ENCODE assay signal across 36 cellular contexts in the genomic region with DNA sequence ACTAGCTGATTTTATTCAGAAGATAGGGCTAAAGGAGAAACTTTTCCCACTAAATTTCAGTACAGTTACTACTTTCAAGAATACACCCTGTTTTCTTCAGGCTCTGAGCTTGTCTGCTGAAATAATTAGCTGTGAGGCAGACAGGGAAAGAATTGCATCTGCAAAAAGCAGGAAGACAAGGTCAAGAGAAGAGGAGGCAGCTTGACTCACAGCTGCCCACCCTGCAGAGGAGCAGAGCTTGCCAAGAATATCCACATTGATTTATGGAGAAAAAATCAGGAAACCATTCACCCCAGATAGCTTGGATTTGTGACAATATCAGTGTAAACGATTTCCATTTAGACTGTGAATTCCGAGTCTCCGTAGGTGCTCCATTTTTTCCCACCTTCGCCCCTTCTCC. TPM values are rescaled to one million over a fixed set of nuclear protein-coding genes. Genes with fewer than 3 reads are reported as not detected.
DNase-seq lines count a peak whose midpoint lies in the region; ATAC-seq, FAIRE-seq and TF ChIP-seq lines count a peak whose summit lies in the region.
"Had no signal": no experiment of that assay in that cellular context is flagged by ENCODE, and none has a peak within 500 bp of the region (broad histone marks: within the 10 kb centered on the region; RNA-seq: fewer than 3 reads in every experiment).

No MANE protein-coding gene starts in this region.

- POLR2A ChIA-PET in HepG2 (lab: Yijun Ruan, JAX) = interaction anchor here (1.1 kb wide), 2 partner anchors 120 to 160 kb away, joined by 4 to 5 read pairs; no protein-coding TSS in a partner anchor

- no peak for TF ChIP-seq EP300 in HepG2 (IDR thresholded peaks at IDR 0.05; ENCODE audit: low read depth in 2 of 2, low read length in 2 of 2)
- no peak for TF ChIP-seq EP300 in HepG2 (CRISPR knock-in tag; IDR thresholded peaks at IDR 0.05; ENCODE audit: borderline replicate concordance)

- H3K27me3 Mint-ChIP-seq in astrocyte (ENCODE audit: low read depth, unreplicated experiment) (no peaks in the 10 kb centered on the region), mesothelial cell of epicardium (ENCODE audit: low read depth) (no peaks in the 10 kb centered on the region)
- H3K27me3 Mint-ChIP-seq: activated naive CD8-positive, alpha-beta T cell treated with anti-CD3 and anti-CD28 coated beads, Interleukin-2, amount 50 U/mL, for 24 hours; CD8-positive, alpha-beta memory T cell had no signal

- H2AFZ ChIP-seq in HepG2 (ENCODE audit: low read length) (no peak overlapping the region), astrocyte (ENCODE audit: low read depth, low read length) (no peak overlapping the region)

- WGBS in liver = 76% methylated on average over 4 of the region's 4 CpGs
- 90% methylated on average over 4 of the region's 4 CpGs for WGBS in HepG2 (ENCODE audit: low lambda C conversion rate)

- BruUV-seq in HepG2 (replicated peaks; lab: Mats Ljungman, UMichigan) = no TSS peak

- in situ Hi-C loops in HepG2 (cut with HindIII; ENCODE audit: extremely low pct_ligation_motif_present, low pct_unique_long_range_greater_than_20kb) = no loop called here

- no peaks in the 10 kb centered on the region for H3K9me3 ChIP-seq in liver (ENCODE audit: control insufficient read depth in 4 of 4, low read length in 3 of 4)
- no peaks in the 10 kb centered on the region for H3K9me3 ChIP-seq in HepG2 (ENCODE audit: low read length)
- H3K9me3 ChIP-seq in astrocyte (ENCODE audit: insufficient read depth, low read depth, low read length) = no peaks in the 10 kb centered on the region
- no peaks in the 10 kb centered on the region for H3K9me3 ChIP-seq in uterus
- H3K9me3 ChIP-seq: BE2C, esophagus squamous epithelium, heart right ventricle, MG63, psoas muscle, sigmoid colon, tibial nerve had no signal

- H3K36me3 ChIP-seq in liver (ENCODE audit: control insufficient read depth in 4 of 4, insufficient read depth in 3 of 4, low read depth in 1 of 4, low read length in 3 of 4) (peaks cover 1 to 8% (median 4%) of the 10 kb centered on the region in 4 donors), HepG2 (replicated peaks in 1 of 2; ENCODE audit: control insufficient read depth in 1 of 2, insufficient read depth in 2 of 2, low read length in 2 of 2) (peaks cover 0 to 1% of the 10 kb centered on the region in 2 experiments; a peak in 2 of 5 replicates), astrocyte (ENCODE audit: insufficient read depth, low read length) (peaks cover 12% of the 10 kb centered on the region), uterus (no peaks in the 10 kb centered on the region)
- H3K36me3 ChIP-seq: BE2C had no signal

- H3K36me3 Mint-ChIP-seq in astrocyte (ENCODE audit: low read depth, unreplicated experiment) (peaks cover 28% of the 10 kb centered on the region), mesothelial cell of epicardium (peaks cover 4% of the 10 kb centered on the region)

- no peak overlapping the region for H3K27ac Mint-ChIP-seq in astrocyte (ENCODE audit: unreplicated experiment)
- H3K27ac Mint-ChIP-seq in mesothelial cell of epicardium = peak overlapping the region; percentile 45
- H3K27ac Mint-ChIP-seq: activated naive CD8-positive, alpha-beta T cell treated with anti-CD3 and anti-CD28 coated beads, Interleukin-2, amount 50 U/mL, for 24 hours; T-helper 2 cell treated with Interferon-gamma antibody and Interleukin-4, amounts not matched to agents 5 μg/mL and 100 μg/mL, for 36 hours had no signal

- no peaks in the 10 kb centered on the region for H3K27me3 ChIP-seq in liver (ENCODE audit: control insufficient read depth in 4 of 4, insufficient read depth in 4 of 4, low read length in 3 of 4)
- H3K27me3 ChIP-seq in HepG2 (ENCODE audit: control insufficient read depth in 1 of 2, insufficient read depth in 2 of 2, low read length in 2 of 2) = no peaks in the 10 kb centered on the region
- H3K27me3 ChIP-seq in astrocyte (ENCODE audit: insufficient read depth, low read length) = no peaks in the 10 kb centered on the region
- no peaks in the 10 kb centered on the region for H3K27me3 ChIP-seq in uterus
- H3K27me3 ChIP-seq: BE2C, dorsolateral prefrontal cortex, esophagus squamous epithelium, heart right ventricle, MG63, sigmoid colon, tibial nerve had no signal

- no peak for TF ChIP-seq RAD21 in liver (IDR thresholded peaks at IDR 0.05)
- TF ChIP-seq RAD21 in HepG2 (CRISPR knock-in tag; IDR thresholded peaks at IDR 0.05) = no peak

- H3K9me3 Mint-ChIP-seq in astrocyte (ENCODE audit: unreplicated experiment) = no peaks in the 10 kb centered on the region
- H3K9me3 Mint-ChIP-seq in mesothelial cell of epicardium = no peaks in the 10 kb centered on the region
- H3K9me3 Mint-ChIP-seq: activated naive CD8-positive, alpha-beta T cell treated with anti-CD3 and anti-CD28 coated beads, Interleukin-2, amount 50 U/mL, for 24 hours; CD8-positive, alpha-beta memory T cell; T-helper 2 cell treated with Interferon-gamma antibody and Interleukin-4, amounts not matched to agents 5 μg/mL and 100 μg/mL, for 36 hours had no signal

- H3K9ac ChIP-seq in liver (ENCODE audit: low read depth in 1 of 2, low read length in 2 of 2) (no peak overlapping the region), HepG2 (ENCODE audit: insufficient read depth, low read depth, low read length) (no peak overlapping the region), astrocyte (ENCODE audit: low read length) (no peak overlapping the region)

- H4K20me1 ChIP-seq in HepG2 (ENCODE audit: insufficient read depth, low read length) = no peaks in the 10 kb centered on the region
- H4K20me1 ChIP-seq in astrocyte (ENCODE audit: insufficient read depth, low read length) = peaks cover 9% of the 10 kb centered on the region

- no peaks in the 10 kb centered on the region for H3K79me2 ChIP-seq in HepG2 (ENCODE audit: insufficient read depth, low read length)
- no peaks in the 10 kb centered on the region for H3K79me2 ChIP-seq in astrocyte (ENCODE audit: insufficient read depth, low read length)

- H3K27ac ChIP-seq in liver (ENCODE audit: low read depth in 1 of 2, low read length in 2 of 2) = no peak overlapping the region
- no peak overlapping the region for H3K27ac ChIP-seq in HepG2 (ENCODE audit: extremely low read length, insufficient read depth, low read length)
- H3K27ac ChIP-seq in astrocyte (ENCODE audit: low read depth, low read length) = no peak overlapping the region
- H3K27ac ChIP-seq in uterus = peak overlapping the region; percentile 23 to 28
- H3K27ac ChIP-seq: dorsolateral prefrontal cortex, esophagus squamous epithelium, psoas muscle, sigmoid colon, tibial nerve had no signal

- H3K4me1 ChIP-seq in liver (ENCODE audit: control insufficient read depth in 4 of 4, insufficient read depth in 4 of 4, low read length in 3 of 4) = no peaks in the 10 kb centered on the region
- H3K4me1 ChIP-seq in HepG2 (ENCODE audit: insufficient read depth, low read length) = peaks cover 17% of the 10 kb centered on the region
- peaks cover 28% of the 10 kb centered on the region for H3K4me1 ChIP-seq in astrocyte (ENCODE audit: insufficient read depth, low read length)
- no peaks in the 10 kb centered on the region for H3K4me1 ChIP-seq in uterus
- H3K4me1 ChIP-seq: BE2C had no signal

- TF ChIP-seq POLR2A in HepG2 (IDR thresholded peaks at IDR 0.05; ENCODE audit: insufficient read depth in 1 of 2, low read depth in 2 of 2, low read length in 2 of 2) (no peak), uterus (IDR thresholded peaks at IDR 0.05) (no peak)

- DNase-seq in HepG2 (ENCODE audit: low spot score) (no peak), astrocyte (ENCODE audit: low read depth) (peak; percentile 24), mesothelial cell of epicardium (ENCODE audit: low spot score in 2 of 2, unreplicated experiment in 2 of 2) (no peak), uterus (no peak), Ammon's horn (ENCODE audit: low spot score) (no peak), hippocampal formation (lab: John Stamatoyannopoulos, UW) (no peak)
- DNase-seq: ACHN; activated CD4-positive, alpha-beta T cell treated with anti-CD3 and anti-CD28 coated beads for 4 hours; activated gamma-delta T cell; activated naive CD8-positive, alpha-beta T cell treated with anti-CD3 and anti-CD28 coated beads, Interleukin-2, amount 50 U/mL, for 24 hours; activated T-cell treated with anti-CD3 and anti-CD28 coated beads, Interleukin-2, amount 50 U/mL, for 1 hour; BE2C; CD8-positive, alpha-beta memory T cell; cerebellar nuclear complex; DMS 273 treated with DMSO at 0.1 percent for 48 hours; dorsolateral prefrontal cortex; esophagus squamous epithelium; foreskin melanocyte; heart right ventricle; KBM-7; kidney glomerular epithelial cell; MG63; NCI-H1105; NCI-H187 treated with DMSO at 0.1 percent for 48 hours; NCI-H524 treated with DMSO at 0.1 percent for 48 hours; nucleus accumbens; psoas muscle; sigmoid colon; stimulated activated CD4-positive, alpha-beta T cell treated with anti-CD3 and anti-CD28 coated beads, Interleukin-4, amount 100 ng/mL, for 24 hours had no signal

- FAIRE-seq in HepG2 (lab: Jason Lieb, UNC) (no peak), astrocyte (lab: Jason Lieb, UNC) (no peak)
- FAIRE-seq: endometrium, H54, HTR-8/SVneo had no signal

- ATAC-seq in HepG2 (no peak), GM18909 (IDR thresholded peaks at IDR 0.05; ENCODE audit: poor library complexity, unreplicated experiment) (no peak)
- ATAC-seq: activated naive CD8-positive, alpha-beta T cell treated with anti-CD3 and anti-CD28 coated beads, Interleukin-2, amount 50 U/mL, for 24 hours; psoas muscle had no signal

- H3K4me1 Mint-ChIP-seq in astrocyte (ENCODE audit: low read depth, unreplicated experiment) (peaks cover 24% of the 10 kb centered on the region), mesothelial cell of epicardium (peaks cover 28% of the 10 kb centered on the region)

- CTCF ChIA-PET in HepG2 (lab: Yijun Ruan, JAX; ENCODE audit: low intra/inter-chr PET ratio, low total read pairs) = no interaction called here

- no peak for TF ChIP-seq CTCF in liver (IDR thresholded peaks at IDR 0.05; ENCODE audit: low read depth, low read length, missing input control)
- no peak for TF ChIP-seq CTCF in HepG2 (CRISPR knock-in tag; IDR thresholded peaks at IDR 0.05)
- no peak for TF ChIP-seq CTCF in astrocyte (IDR thresholded peaks at IDR 0.05; ENCODE audit: insufficient read depth, low read depth, low read length)
- TF ChIP-seq CTCF in mesothelial cell of epicardium (IDR thresholded peaks at IDR 0.05; ENCODE audit: unreplicated experiment) = no peak
- no peak for TF ChIP-seq CTCF in uterus (IDR thresholded peaks at IDR 0.05)

- no peak overlapping the region for H3K4me3 Mint-ChIP-seq in astrocyte (ENCODE audit: unreplicated experiment)
- no peak overlapping the region for H3K4me3 Mint-ChIP-seq in mesothelial cell of epicardium
- H3K4me3 Mint-ChIP-seq: activated naive CD8-positive, alpha-beta T cell treated with anti-CD3 and anti-CD28 coated beads, Interleukin-2, amount 50 U/mL, for 24 hours; CD8-positive, alpha-beta memory T cell; T-helper 2 cell treated with Interferon-gamma antibody and Interleukin-4, amounts not matched to agents 5 μg/mL and 100 μg/mL, for 36 hours had no signal

- H3K4me2 ChIP-seq in HepG2 (ENCODE audit: low read depth, low read length) (no peak overlapping the region), astrocyte (ENCODE audit: low read length) (peak overlapping the region; percentile 28)

- intact Hi-C loops in HepG2 (cut with micrococcal nuclease; ENCODE audit: unreplicated experiment) (no loop called here), uterus (cut with DNase I; ENCODE audit: low total_unique reads) (no loop called here)

- H3K4me3 ChIP-seq in liver (ENCODE audit: low read depth in 1 of 3, low read length in 3 of 3) = no peak overlapping the region
- no peak overlapping the region for H3K4me3 ChIP-seq in HepG2 (replicated peaks in 1 of 3; ENCODE audit: insufficient read depth in 1 of 3, low read depth in 2 of 3, low read length in 3 of 3)
- H3K4me3 ChIP-seq in astrocyte (ENCODE audit: insufficient read depth, low read depth, low read length) = no peak overlapping the region
- no peak overlapping the region for H3K4me3 ChIP-seq in uterus
- H3K4me3 ChIP-seq: dorsolateral prefrontal cortex, esophagus squamous epithelium, heart right ventricle, MG63, psoas muscle, sigmoid colon, tibial nerve had no signal

RNA-seq across cellular contexts. Expression of a gene that starts 49.0 kb away (rescaled TPM):
- total RNA-seq in liver (10 to 100 TPM; 48.9 to 72.0 TPM), HepG2 (2016; rRNA removed; fragmentation: Illumina TruSeq; extraction: Trizol) (100 and 211 TPM in 2 replicates), astrocyte (493 and 498 TPM in 2 replicates), mesothelial cell of epicardium (166 to 171 TPM (median 169 TPM) in 3 replicates), uterus (100 to 1,000 TPM in 2 of 4 donors, 10 to 100 TPM in 2; 38.7 to 157 (median 118) TPM)
- polyA plus RNA-seq in liver (10 to 100 TPM; 21.6 to 42.9 TPM), HepG2 (2011; rRNA removed) (47.2 and 51.2 TPM in 2 replicates)
- 13.3 and 14.6 TPM in 2 replicates for total RNA-seq in HepG2 (2016; cell fraction: cytosol; rRNA removed; fragmentation: Illumina TruSeq; extraction: Trizol; ENCODE audit: low read depth)
- 102 and 212 TPM in 2 replicates for total RNA-seq in HepG2 (2016; cell fraction: insoluble cytoplasmic fraction; rRNA removed; fragmentation: Illumina TruSeq; extraction: Trizol)
- total RNA-seq in HepG2 (2016; cell fraction: membrane; rRNA removed; fragmentation: Illumina TruSeq; extraction: Trizol) = 43.2 and 50.9 TPM in 2 replicates
- total RNA-seq in HepG2 (2016; cell fraction: nucleus; rRNA removed; fragmentation: Illumina TruSeq; extraction: Trizol) = 65.3 and 72.8 TPM in 2 replicates
- 21.5 and 40.8 TPM in 2 replicates for polyA plus RNA-seq in HepG2 (2011; cell fraction: cytosol; rRNA removed)
- polyA plus RNA-seq in HepG2 (2011; cell fraction: nucleus; rRNA removed) = 9.5 and 18.1 TPM in 2 replicates
- polyA plus RNA-seq in HepG2 (2012) = 133 and 175 TPM in 2 replicates
- 9.2 and 11.1 TPM in 2 replicates for polyA plus RNA-seq in HepG2 (2016; cell fraction: cytosol; fragmentation: Illumina TruSeq; extraction: Trizol; ENCODE audit: low read depth)
- polyA plus RNA-seq in HepG2 (2016; cell fraction: insoluble cytoplasmic fraction; fragmentation: Illumina TruSeq; extraction: Trizol; ENCODE audit: low read depth) = 284 and 307 TPM in 2 replicates
- 36.0 and 43.6 TPM in 2 replicates for polyA plus RNA-seq in HepG2 (2016; cell fraction: membrane; fragmentation: Illumina TruSeq; extraction: Trizol; ENCODE audit: low read depth)
- polyA plus RNA-seq in HepG2 (2016; cell fraction: nucleus; fragmentation: Illumina TruSeq; extraction: Trizol; ENCODE audit: insufficient read depth, low read depth) = 111 and 115 TPM in 2 replicates
- 23.0 and 24.6 TPM in 2 replicates for polyA minus RNA-seq in HepG2 (2011; rRNA and poly(A)+ RNA removed; ENCODE audit: low replicate concordance)
- 84.2 and 88.6 TPM in 2 replicates for polyA minus RNA-seq in HepG2 (2011; cell fraction: cytosol; rRNA and poly(A)+ RNA removed)
- polyA minus RNA-seq in HepG2 (2011; cell fraction: nucleus; rRNA and poly(A)+ RNA removed) = 34.8 and 35.1 TPM in 2 replicates

Comparison
In these comparisons a context has a peak if more than half of its experiments do, and no peak if none do; other contexts are left out.
1. H3K27ac ChIP-seq: peak in uterus (2 of 2); none in liver (0 of 2), HepG2 (single experiment) and astrocyte (single experiment).